20 cellular contexts compared by ENCODE assay signal in genomic region chr2:219545610-219546352, GRCh38. TPM values are rescaled to one million over a fixed set of nuclear protein-coding genes. Genes with fewer than 3 reads are reported as not detected.
"Had no signal": no experiment of that assay in that cellular context is flagged by ENCODE, and none has a peak within 500 bp of the region (broad histone marks: within the 10 kb centered on the region; RNA-seq: fewer than 3 reads in every experiment).

No MANE protein-coding gene starts in this region.

- H3K4me3 ChIP-seq: coronary artery, mucosa of descending colon, thyroid gland had no signal

- H3K9me3 Mint-ChIP-seq: activated naive CD8-positive, alpha-beta T cell treated with anti-CD3 and anti-CD28 coated beads, Interleukin-2, amount 10 ng/mL, durations not matched to agents 7 days and 5 days; central memory CD8-positive, alpha-beta T cell; T-helper 1 cell treated with Interleukin-12 subunit alpha and Interleukin-12 subunit beta and Interleukin-4 antibody, amounts not matched to agents 30 μg/mL and 1 μg/mL, for 36 hours had no signal

- FAIRE-seq: frontal cortex had no signal

- H3K27ac Mint-ChIP-seq: activated naive CD8-positive, alpha-beta T cell treated with anti-CD3 and anti-CD28 coated beads, Interleukin-2, amount 10 ng/mL, durations not matched to agents 7 days and 5 days had no signal

- H3K27me3 ChIP-seq: thyroid gland had no signal

- H3K36me3 Mint-ChIP-seq: activated naive CD8-positive, alpha-beta T cell treated with anti-CD3 and anti-CD28 coated beads, Interleukin-2, amount 10 ng/mL, durations not matched to agents 7 days and 5 days had no signal

- H3K27ac ChIP-seq: coronary artery, thyroid gland had no signal

- H3K9me3 ChIP-seq: mucosa of descending colon, thyroid gland had no signal

- DNase-seq: activated naive CD4-positive, alpha-beta T cell; activated naive CD8-positive, alpha-beta T cell treated with anti-CD3 and anti-CD28 coated beads, Interleukin-2, amount 10 ng/mL, durations not matched to agents 7 days and 5 days; anterior cingulate cortex; erythroblast; head of caudate nucleus; mesenchymal stem cell; mucosa of descending colon; naive B cell; stimulated activated CD4-positive, alpha-beta T cell treated with anti-CD3 and anti-CD28 coated beads, Interleukin-2, amount 100 ng/mL, for 24 hours; stimulated activated naive CD4-positive, alpha-beta T cell treated with Interleukin-2 at 50 U/mL for 16 hours; thyroid gland had no signal

- ATAC-seq: activated CD4-positive, CD25-positive, alpha-beta regulatory T cell treated with anti-CD3 and anti-CD28 coated beads, Interleukin-2, amount 50 U/mL, for 24 hours; mucosa of descending colon had no signal

RNA-seq across cellular contexts. Expression of gene OBSL1, which starts 25.6 kb away (rescaled TPM):
- total RNA-seq: activated naive CD8-positive, alpha-beta T cell treated with anti-CD3 and anti-CD28 coated beads, Interleukin-2, amount 10 ng/mL, durations not matched to agents 7 days and 5 days had no signal

RNA-seq across cellular contexts. Expression of gene INHA, which starts 26.3 kb away (rescaled TPM):
- total RNA-seq: activated CD8-positive, alpha-beta memory T cell treated with anti-CD3 and anti-CD28 coated beads for 36 hours; activated naive CD8-positive, alpha-beta T cell treated with anti-CD3 and anti-CD28 coated beads, Interleukin-2, amount 10 ng/mL, durations not matched to agents 7 days and 5 days; urinary bladder had no signal

RNA-seq across cellular contexts. Expression of gene ASIC4, which starts 31.5 kb away (rescaled TPM):
- total RNA-seq: activated CD8-positive, alpha-beta memory T cell treated with anti-CD3 and anti-CD28 coated beads for 36 hours; subcutaneous adipose tissue; thyroid gland had no signal
- polyA plus RNA-seq: liver had no signal
